ENCODE assay signal across 2 cellular contexts in genomic region chr6:125951323-125951722, GRCh38.
TF ChIP-seq lines count a peak whose summit lies in the region.

No MANE protein-coding gene starts in this region.

TF ChIP-seq in HepG2, 621 proteins besides CTCF, POLR2A, EP300 and RAD21 (continues in another document):
- TF ChIP-seq IRF9 (CRISPR knock-in tag; IDR thresholded peaks at IDR 0.05; ENCODE audit: borderline replicate concordance) (no peak), ZNF749 (CRISPR knock-in tag; IDR thresholded peaks at IDR 0.05; ENCODE audit: borderline replicate concordance) (no peak), SP140L (CRISPR knock-in tag; IDR thresholded peaks at IDR 0.05; ENCODE audit: borderline replicate concordance) (no peak), HMG20A (CRISPR knock-in tag; IDR thresholded peaks at IDR 0.05; ENCODE audit: borderline replicate concordance) (peak; percentile 37; the same call in 1 of the 2 replicates), KLF11 (CRISPR knock-in tag; IDR thresholded peaks at IDR 0.05) (no peak), BORCS8-MEF2B (CRISPR knock-in tag; IDR thresholded peaks at IDR 0.05) (no peak), TGIF2 (CRISPR knock-in tag; IDR thresholded peaks at IDR 0.05) (0 out of 2 replicates have a peak, but pooled peaks have one; percentile 43), BCL6 (CRISPR knock-in tag; IDR thresholded peaks at IDR 0.05) (no peak), ZNF256 (CRISPR knock-in tag; conservative IDR thresholded peaks at IDR 0.05) (no peak), HNRNPK (IDR thresholded peaks at IDR 0.05; ENCODE audit: low read depth, low read length, poor library complexity, severe bottlenecking) (no peak), SP2 (CRISPR knock-in tag; IDR thresholded peaks at IDR 0.05) (no peak), ZNF883 (CRISPR knock-in tag; IDR thresholded peaks at IDR 0.05; ENCODE audit: not compliant biosample characterization) (no peak), MTF1 (CRISPR knock-in tag; IDR thresholded peaks at IDR 0.05) (no peak), CEBPG (CRISPR knock-in tag; IDR thresholded peaks at IDR 0.05) (peak; percentile 69), CEBPB (IDR thresholded peaks at IDR 0.05; ENCODE audit: borderline replicate concordance, low read depth, low read length) (peak; percentile 54), CENPX (CRISPR knock-in tag; IDR thresholded peaks at IDR 0.05) (no peak), WIZ (CRISPR knock-in tag; IDR thresholded peaks at IDR 0.05) (no peak), ZXDC (CRISPR knock-in tag; IDR thresholded peaks at IDR 0.05) (no peak), PAXIP1 (CRISPR knock-in tag; conservative IDR thresholded peaks at IDR 0.05) (no peak), ZNF792 (CRISPR knock-in tag; IDR thresholded peaks at IDR 0.05) (no peak), HIC2 (CRISPR knock-in tag; IDR thresholded peaks at IDR 0.05; ENCODE audit: low read depth) (no peak), ZKSCAN8 (CRISPR knock-in tag; IDR thresholded peaks at IDR 0.05; ENCODE audit: borderline replicate concordance) (0 out of 2 replicates have a peak, but pooled peaks have one; percentile 24)

TF ChIP-seq in K562, 482 proteins besides CTCF, POLR2A, EP300 and RAD21:
- TF ChIP-seq CBFA2T3 (IDR thresholded peaks at IDR 0.05) = peak; percentile 35; the same call in 1 of the 2 replicates
- TF ChIP-seq E2F5 (CRISPR knock-in tag; IDR thresholded peaks at IDR 0.05) = no peak
- no peak for TF ChIP-seq ZNF197 (CRISPR knock-in tag; IDR thresholded peaks at IDR 0.05; ENCODE audit: low read depth)
